Comparison of ENCODE assay signal across 2 cellular contexts in the genomic region with DNA sequence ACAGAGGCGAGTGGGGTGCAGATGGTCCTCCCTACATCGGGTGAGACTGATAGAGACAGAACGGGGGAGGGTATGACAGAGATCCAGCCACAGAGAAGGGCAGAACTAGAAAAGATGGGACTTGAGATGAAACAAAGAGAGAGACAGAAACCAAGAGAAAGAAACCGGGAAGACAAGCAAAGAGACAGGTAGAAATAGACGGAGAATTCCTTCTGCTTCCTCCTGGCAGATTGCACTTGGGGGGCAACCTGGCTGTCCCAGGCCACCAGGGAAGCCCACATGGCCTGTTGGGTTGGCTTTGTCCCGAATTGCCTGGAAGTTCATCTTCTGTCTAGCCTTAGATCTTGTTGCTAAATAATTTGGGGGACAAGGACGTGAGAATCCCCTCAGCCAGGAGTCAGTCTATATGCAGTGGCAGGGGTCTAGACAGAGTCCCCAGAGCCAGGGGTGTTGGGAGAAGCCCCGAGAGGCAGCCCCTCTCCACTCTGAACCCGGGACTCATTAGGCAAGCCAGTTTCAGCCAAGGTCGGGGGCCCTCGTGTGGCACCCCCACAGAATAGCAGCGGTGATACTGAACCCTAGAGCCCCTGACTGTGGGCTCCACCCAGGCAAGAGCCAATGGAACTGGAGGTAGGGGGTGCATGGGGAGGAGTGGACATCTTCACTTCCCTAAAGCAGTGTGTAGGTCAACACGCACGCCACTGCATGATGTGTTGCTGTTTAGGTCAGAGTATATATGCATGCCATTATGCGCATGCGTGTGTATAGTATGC.
TF ChIP-seq lines count a peak whose summit lies in the region.

No MANE protein-coding gene starts in this region.

TF ChIP-seq in SK-N-SH, 30 proteins besides CTCF, POLR2A, EP300 and RAD21 (continued from another document):
- TF ChIP-seq IRF3 (IDR thresholded peaks at IDR 0.05; ENCODE audit: low read depth, low read length) (no peak), USF2 (IDR thresholded peaks at IDR 0.05; ENCODE audit: borderline replicate concordance, low read depth, low read length) (no peak), CHD2 (IDR thresholded peaks at IDR 0.05; ENCODE audit: low read length, partially characterized antibody) (no peak), MXI1 (IDR thresholded peaks at IDR 0.05; ENCODE audit: low read depth, low read length) (no peak), TAF1 (IDR thresholded peaks at IDR 0.05; ENCODE audit: borderline replicate concordance, low read depth, low read length) (no peak), RXRA (IDR thresholded peaks at IDR 0.05; ENCODE audit: borderline replicate concordance, low read depth) (no peak), TCF12 (IDR thresholded peaks at IDR 0.05) (no peak), SMC3 (IDR thresholded peaks at IDR 0.05; ENCODE audit: low read depth, low read length) (no peak), MEF2A (IDR thresholded peaks at IDR 0.05; ENCODE audit: borderline replicate concordance, low read depth) (no peak), GATA2 (CRISPR knock-in tag; IDR thresholded peaks at IDR 0.05) (no peak), TEAD4 (IDR thresholded peaks at IDR 0.05; ENCODE audit: borderline replicate concordance, insufficient read depth) (no peak), FOXM1 (IDR thresholded peaks at IDR 0.05; ENCODE audit: low read depth) (no peak), REST (IDR thresholded peaks at IDR 0.05; ENCODE audit: low read depth, low read length) (no peak), MAX (IDR thresholded peaks at IDR 0.05; ENCODE audit: low read depth) (no peak)

TF ChIP-seq in liver, 16 proteins besides CTCF, POLR2A, EP300 and RAD21 (continued from another document):
- no peak for TF ChIP-seq REST (IDR thresholded peaks at IDR 0.05)
- TF ChIP-seq HNF4G (IDR thresholded peaks at IDR 0.05) = no peak
- no peak for TF ChIP-seq GABPA (IDR thresholded peaks at IDR 0.05 in 1 of 2, conservative IDR thresholded peaks at IDR 0.05 in 1 of 2)
- no peak for TF ChIP-seq TAF1 (conservative IDR thresholded peaks at IDR 0.05)
- no peak for TF ChIP-seq MAX (IDR thresholded peaks at IDR 0.05)
- no peak for TF ChIP-seq YY1 (IDR thresholded peaks at IDR 0.05)
- no peak for TF ChIP-seq EGR1 (IDR thresholded peaks at IDR 0.05; ENCODE audit: low read depth in 2 of 2)
- TF ChIP-seq NR2F2 (IDR thresholded peaks at IDR 0.05) = no peak
- no peak for TF ChIP-seq ZBTB33 (IDR thresholded peaks at IDR 0.05)
- no peak for TF ChIP-seq FOXA1 (IDR thresholded peaks at IDR 0.05)
- no peak for TF ChIP-seq SP1 (IDR thresholded peaks at IDR 0.05)
- TF ChIP-seq, protein P1, sequence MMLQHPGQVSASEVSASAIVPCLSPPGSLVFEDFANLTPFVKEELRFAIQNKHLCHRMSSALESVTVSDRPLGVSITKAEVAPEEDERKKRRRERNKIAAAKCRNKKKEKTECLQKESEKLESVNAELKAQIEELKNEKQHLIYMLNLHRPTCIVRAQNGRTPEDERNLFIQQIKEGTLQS (IDR thresholded peaks at IDR 0.05) = no peak
